1 cellular context compared by ENCODE assay signal in genomic region chr2:225055714-225056113, GRCh38.
TF ChIP-seq lines count a peak whose summit lies in the region.

No MANE protein-coding gene starts in this region.

TF ChIP-seq in H1, 55 proteins besides CTCF, POLR2A, EP300 and RAD21:
- no peak for TF ChIP-seq NANOG (IDR thresholded peaks at IDR 0.05; ENCODE audit: insufficient read depth, low read depth, low read length, poor library complexity, severe bottlenecking)
- TF ChIP-seq ZNF274 (IDR thresholded peaks at IDR 0.05; ENCODE audit: borderline replicate concordance, extremely low read depth, low read length), result no peak
- TF ChIP-seq SP1 (IDR thresholded peaks at IDR 0.05; ENCODE audit: low read depth, low read length), result no peak
- TF ChIP-seq E2F6 (IDR thresholded peaks at IDR 0.05), result no peak
- no peak for TF ChIP-seq ASH2L (IDR thresholded peaks at IDR 0.05; ENCODE audit: low read length)
- TF ChIP-seq SP4 (IDR thresholded peaks at IDR 0.05; ENCODE audit: low read length), result no peak
- no peak for TF ChIP-seq CBX5 (IDR thresholded peaks at IDR 0.05; ENCODE audit: low read depth, low read length)
- TF ChIP-seq RXRA (IDR thresholded peaks at IDR 0.05; ENCODE audit: insufficient read depth, low read depth, low read length), result no peak
- TF ChIP-seq CHD7 (IDR thresholded peaks at IDR 0.05; ENCODE audit: insufficient replicate concordance, low read length), result no peak
- TF ChIP-seq JUN (IDR thresholded peaks at IDR 0.05; ENCODE audit: low read depth, low read length), result no peak
